Comparison of ENCODE assay signal across 2 cellular contexts in the genomic region with DNA sequence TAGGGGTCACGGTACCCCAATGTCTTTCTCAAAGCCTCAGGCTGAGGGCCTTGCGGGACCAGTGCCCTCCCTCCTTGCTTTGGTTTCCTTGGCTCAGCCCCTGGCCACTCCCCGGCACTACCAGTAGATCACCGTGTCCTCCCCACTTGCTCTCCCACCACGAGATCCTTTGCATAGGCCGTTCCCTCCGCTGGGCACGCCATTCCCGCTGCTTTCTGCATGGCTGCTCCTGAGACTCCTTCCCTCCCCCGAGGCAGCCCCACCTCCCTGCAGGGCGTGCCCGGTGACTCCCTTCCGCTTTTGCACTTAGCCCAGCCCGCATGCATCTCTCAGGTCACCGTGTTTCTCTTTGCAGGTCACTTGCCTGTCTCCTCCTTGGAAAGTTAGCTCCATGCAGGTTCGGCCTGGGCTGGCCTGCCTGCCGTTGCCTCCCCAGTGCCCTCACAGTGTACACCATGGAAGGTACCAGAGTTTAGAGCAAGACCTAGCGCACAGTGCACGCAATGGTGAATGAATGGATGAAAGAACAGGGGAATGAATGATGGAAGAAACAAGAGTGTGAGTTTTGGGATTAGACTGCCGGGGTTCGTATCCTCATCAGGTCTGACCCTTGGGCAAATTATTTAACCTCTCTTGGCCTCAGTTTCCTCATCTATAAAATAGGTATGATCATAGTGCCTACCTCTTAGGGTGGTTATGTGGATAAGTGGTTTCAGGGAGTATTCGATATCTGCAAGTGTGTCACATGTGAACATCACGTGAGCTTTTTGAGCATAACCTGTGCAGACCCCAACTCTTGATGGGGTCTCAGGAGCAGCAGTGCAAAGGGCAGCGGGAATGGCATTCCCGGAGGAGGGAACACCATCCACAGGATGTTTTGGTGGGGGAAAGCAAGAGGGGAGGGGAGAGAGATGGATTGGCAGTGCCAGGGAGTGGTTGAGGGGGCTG.
TF ChIP-seq lines count a peak whose summit lies in the region.

No MANE protein-coding gene starts in this region.

TF ChIP-seq in GM23338, 12 proteins besides CTCF, POLR2A, EP300 and RAD21:
- TF ChIP-seq STAT1 (IDR thresholded peaks at IDR 0.05; ENCODE audit: unreplicated experiment): no peak
- no peak for TF ChIP-seq NANOG (IDR thresholded peaks at IDR 0.05; ENCODE audit: borderline replicate concordance)
- no peak for TF ChIP-seq ZNF331 (CRISPR knock-in tag; IDR thresholded peaks at IDR 0.05; ENCODE audit: low read depth)
- TF ChIP-seq, protein P1, sequence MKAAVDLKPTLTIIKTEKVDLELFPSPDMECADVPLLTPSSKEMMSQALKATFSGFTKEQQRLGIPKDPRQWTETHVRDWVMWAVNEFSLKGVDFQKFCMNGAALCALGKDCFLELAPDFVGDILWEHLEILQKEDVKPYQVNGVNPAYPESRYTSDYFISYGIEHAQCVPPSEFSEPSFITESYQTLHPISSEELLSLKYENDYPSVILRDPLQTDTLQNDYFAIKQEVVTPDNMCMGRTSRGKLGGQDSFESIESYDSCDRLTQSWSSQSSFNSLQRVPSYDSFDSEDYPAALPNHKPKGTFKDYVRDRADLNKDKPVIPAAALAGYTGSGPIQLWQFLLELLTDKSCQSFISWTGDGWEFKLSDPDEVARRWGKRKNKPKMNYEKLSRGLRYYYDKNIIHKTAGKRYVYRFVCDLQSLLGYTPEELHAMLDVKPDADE (IDR thresholded peaks at IDR 0.05): no peak
- no peak for TF ChIP-seq JUNB (IDR thresholded peaks at IDR 0.05; ENCODE audit: unreplicated experiment)
- TF ChIP-seq POLR2AphosphoS5 (IDR thresholded peaks at IDR 0.05; ENCODE audit: low read depth): no peak

TF ChIP-seq in H1, 55 proteins besides CTCF, POLR2A, EP300 and RAD21:
- no peak for TF ChIP-seq GTF2F1 (IDR thresholded peaks at IDR 0.05; ENCODE audit: borderline replicate concordance, low read depth, low read length)
- TF ChIP-seq, protein P2, sequence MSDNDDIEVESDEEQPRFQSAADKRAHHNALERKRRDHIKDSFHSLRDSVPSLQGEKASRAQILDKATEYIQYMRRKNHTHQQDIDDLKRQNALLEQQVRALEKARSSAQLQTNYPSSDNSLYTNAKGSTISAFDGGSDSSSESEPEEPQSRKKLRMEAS (IDR thresholded peaks at IDR 0.05): 0 out of 2 replicates have a peak, but pooled peaks have one; percentile 9
